Comparison of ENCODE assay signal across 12 cellular contexts in the genomic region with DNA sequence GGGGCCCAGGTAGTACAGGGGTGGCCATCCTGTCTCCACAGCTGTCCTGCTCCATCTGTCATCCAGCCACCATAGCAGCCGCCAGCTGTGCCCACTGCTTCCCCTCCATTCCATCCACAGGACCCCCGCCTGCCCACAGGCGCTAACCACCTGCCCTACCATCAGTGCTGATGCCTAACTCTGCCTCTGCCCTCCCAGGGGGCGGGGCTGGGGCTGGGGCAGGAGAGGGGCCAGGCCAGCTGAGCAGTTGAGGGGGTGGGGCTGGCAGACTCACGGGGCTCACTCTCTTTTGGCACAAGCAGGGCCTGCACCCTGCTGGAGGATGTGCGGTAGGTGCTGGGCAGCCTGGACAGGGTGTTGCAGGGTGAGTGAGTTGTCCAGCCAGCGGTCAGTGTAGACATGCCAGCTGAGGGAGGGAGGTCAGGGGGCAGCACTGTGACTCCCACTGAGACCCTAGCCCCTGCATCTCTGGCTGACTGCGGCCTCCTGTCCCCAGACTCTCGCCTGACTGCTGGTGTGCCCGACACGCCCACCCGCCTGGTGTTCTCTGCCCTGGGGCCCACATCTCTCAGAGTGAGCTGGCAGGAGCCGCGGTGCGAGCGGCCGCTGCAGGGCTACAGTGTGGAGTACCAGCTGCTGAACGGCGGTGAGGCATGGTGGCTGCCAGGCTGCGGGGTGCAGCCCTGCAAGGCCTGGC. TPM values are rescaled to one million over a fixed set of nuclear protein-coding genes. Genes with fewer than 3 reads are reported as not detected.
DNase-seq lines count a peak whose midpoint lies in the region; ATAC-seq and TF ChIP-seq lines count a peak whose summit lies in the region.
"Had no signal": no experiment of that assay in that cellular context is flagged by ENCODE, and none has a peak within 500 bp of the region (broad histone marks: within the 10 kb centered on the region; RNA-seq: fewer than 3 reads in every experiment).

No MANE protein-coding gene starts in this region.

- H3K4me3 ChIP-seq in AG09309 (ENCODE audit: control insufficient read depth, low read depth, low read length) (no peak overlapping the region), ascending aorta (no peak overlapping the region)
- H3K4me3 ChIP-seq: GM23248 had no signal

- CTCF ChIA-PET in RWPE1 (lab: Yijun Ruan, JAX), result interaction anchor here (0.7 kb wide), 1 partner anchor 61 kb away, joined by 4 read pairs; no protein-coding TSS in a partner anchor

- ATAC-seq in left lobe of liver, result peak; percentile 30
- ATAC-seq in HG02884 (IDR thresholded peaks at IDR 0.05; ENCODE audit: unreplicated experiment), result no peak

- POLR2A ChIA-PET in RWPE1 (lab: Yijun Ruan, JAX; ENCODE audit: low non-redundant PET), result no interaction called here

- DNase-seq in AG09309 (ENCODE audit: low read depth) (no peak), DMS 273 (lab: John Stamatoyannopoulos, UW; ENCODE audit: unreplicated experiment) (peak; percentile 91), RWPE1 (ENCODE audit: low spot score) (no peak), left lobe of liver (ENCODE audit: low spot score) (no peak), ascending aorta (ENCODE audit: low spot score in 2 of 2) (no peak), islet precursor cell (no peak), erythroblast (lab: John Stamatoyannopoulos, UW) (no peak)
- DNase-seq: activated CD4-positive, CD25-positive, alpha-beta regulatory T cell treated with anti-CD3 and anti-CD28 coated beads, Interleukin-2, amount 50 U/mL, for 72 hours; activated naive CD4-positive, alpha-beta T cell treated with anti-CD3 and anti-CD28 coated beads for 36 hours; GM23248; NCI-H2081 treated with DMSO at 0.1 percent for 48 hours had no signal

- H3K36me3 ChIP-seq in ascending aorta, result peaks cover 0 to 10% of the 10 kb centered on the region in 2 donors

- H3K4me1 ChIP-seq in ascending aorta, result peaks cover 7 to 11% of the 10 kb centered on the region in 2 donors

- intact Hi-C loops in ascending aorta (cut with DNase I), result loop anchor here (10.0 kb wide), 1 partner anchor 351 kb away; the partner anchor contains the start of gene GRB2

- no peaks in the 10 kb centered on the region for H3K27me3 ChIP-seq in ascending aorta

- peak; percentile 2 for TF ChIP-seq CTCF in AG09309 (IDR thresholded peaks at IDR 0.05; ENCODE audit: control insufficient read depth, insufficient read depth, low read depth, low read length, missing control alignments)
- TF ChIP-seq CTCF in RWPE1 (conservative IDR thresholded peaks at IDR 0.05; ENCODE audit: low read depth), result no peak
- no peak for TF ChIP-seq CTCF in ascending aorta (IDR thresholded peaks at IDR 0.05)

- H3K27ac ChIP-seq in RWPE1 (peak overlapping the region; percentile 98), ascending aorta (no peak overlapping the region)
- H3K27ac ChIP-seq: GM23248 had no signal

- no peak for TF ChIP-seq POLR2A in erythroblast (IDR thresholded peaks at IDR 0.05; ENCODE audit: low read length)

- no peaks in the 10 kb centered on the region for H3K9me3 ChIP-seq in ascending aorta

RNA-seq across cellular contexts. Expression of gene GALK1, which starts 9.6 kb away (rescaled TPM):
- total RNA-seq in left lobe of liver (90.9 TPM), ascending aorta (101 TPM)

RNA-seq across cellular contexts. Expression of gene UNK, which starts 29.3 kb away (rescaled TPM):
- total RNA-seq in left lobe of liver, result 7.0 TPM
- 73.9 TPM for total RNA-seq in ascending aorta

RNA-seq across cellular contexts. Expression of gene ITGB4, which starts 34.1 kb away (rescaled TPM):
- 2.6 TPM for total RNA-seq in left lobe of liver
- 152 TPM for total RNA-seq in ascending aorta

Comparison
In these comparisons a context has a peak if more than half of its experiments do, and no peak if none do; other contexts are left out.
1. RNA of gene ITGB4, which starts 34.1 kb away (total RNA-seq): 152 TPM in ascending aorta (single experiment); 2.6 TPM in left lobe of liver (single experiment); every median in the first group is over 10 times any median in the second.